27 cellular contexts compared by ENCODE assay signal in the genomic region with DNA sequence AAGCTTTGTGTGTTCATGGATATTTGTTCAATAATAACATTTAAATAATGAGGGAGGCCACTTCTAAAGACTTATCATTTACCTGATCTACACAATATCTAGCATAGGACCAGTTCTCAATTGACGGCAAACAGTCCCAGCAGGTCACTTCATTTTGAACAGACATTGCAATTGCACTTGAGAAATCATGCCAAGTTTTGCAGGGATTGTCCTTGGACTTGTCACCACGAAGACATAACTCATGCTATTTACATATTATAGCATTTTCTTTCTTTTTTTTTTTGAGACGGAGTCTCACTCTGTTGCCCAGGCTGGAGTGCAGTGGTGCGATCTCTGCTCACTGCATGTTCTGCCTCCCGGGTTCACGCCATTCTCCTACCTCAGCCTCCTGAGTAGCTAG.
"Had no signal": no experiment of that assay in that cellular context is flagged by ENCODE, and none has a peak within 500 bp of the region (broad histone marks: within the 10 kb centered on the region; RNA-seq: fewer than 3 reads in every experiment).

No MANE protein-coding gene starts in this region.

- H3K4me3 ChIP-seq: stomach, suprapubic skin, testis, thoracic aorta, thyroid gland, tibial artery, tibial nerve, transverse colon, upper lobe of left lung, upper lobe of right lung, uterus, vagina had no signal

- H3K9me3 ChIP-seq: suprapubic skin, testis, thoracic aorta, thyroid gland, tibial artery, transverse colon, upper lobe of left lung, upper lobe of right lung, uterus, vagina had no signal

- DNase-seq: stimulated activated CD4-positive, alpha-beta T cell treated with anti-CD3 and anti-CD28 coated beads, Interleukin-2, amount 100 ng/mL, for 48 hours; stimulated activated CD4-positive, alpha-beta T cell treated with anti-CD3 and anti-CD28 coated beads, Interleukin-4, amount 100 ng/mL, for 1 hour; stimulated activated CD4-positive, alpha-beta T cell treated with anti-CD3 and anti-CD28 coated beads, Interleukin-4, amount 100 ng/mL, for 24 hours; stimulated activated CD4-positive, alpha-beta T cell treated with anti-CD3 and anti-CD28 coated beads, Interleukin-4, amount 100 ng/mL, for 4 hours; stimulated activated CD8-positive, alpha-beta memory T cell treated with anti-CD3 and anti-CD28 coated beads, Interleukin-4, amount 100 ng/mL, for 48 hours; stimulated activated naive B cell treated with anti-CD40 and anti-IgM and Interleukin-4, amounts not matched to agents 10 μg/mL and 1 μg/mL and 100 μg/mL, for 72 hours; stimulated activated naive CD4-positive, alpha-beta T cell; stimulated activated naive CD4-positive, alpha-beta T cell treated with Interleukin-2 at 50 U/mL for 16 hours; stimulated activated naive CD8-positive, alpha-beta T cell treated with anti-CD3 and anti-CD28 coated beads, Interleukin-15, amount 100 ng/mL, for 72 hours; stimulated activated naive CD8-positive, alpha-beta T cell treated with anti-CD3 and anti-CD28 coated beads, Interleukin-15, Interleukin-2, amounts not matched to agents 100 U/mL and 50 U/mL, for 24 hours; stomach; substantia nigra; testis; thyroid gland; tibial artery; transverse colon; trophoblast cell; upper lobe of left lung; upper lobe of right lung; uterus had no signal

- ATAC-seq: stimulated activated effector memory CD8-positive, alpha-beta T cell treated with anti-CD3 and anti-CD28 coated beads, Interleukin-12 subunit alpha, Interleukin-12 subunit beta, amount 100 ng/mL, for 72 hours; stimulated activated memory B cell treated with anti-CD40 and anti-IgM and Interleukin-4, amounts not matched to agents 10 μg/mL and 1 μg/mL and 100 μg/mL, for 72 hours; stimulated activated naive B cell treated with anti-CD40 and anti-IgM and Interleukin-4, amounts not matched to agents 10 μg/mL and 1 μg/mL and 100 μg/mL, for 72 hours; stimulated activated naive CD8-positive, alpha-beta T cell treated with anti-CD3 and anti-CD28 coated beads, Interleukin-15, amount 100 ng/mL, for 72 hours; stimulated activated naive CD8-positive, alpha-beta T cell treated with anti-CD3 and anti-CD28 coated beads, Interleukin-15, Interleukin-2, amounts not matched to agents 100 U/mL and 50 U/mL, for 24 hours; upper lobe of right lung had no signal

- FAIRE-seq: urothelium cell line had no signal

- H3K36me3 ChIP-seq: stomach, suprapubic skin, thoracic aorta, thyroid gland, tibial artery, tibial nerve, transverse colon, upper lobe of left lung, upper lobe of right lung, uterus, vagina had no signal

- H3K27ac ChIP-seq: stomach, suprapubic skin, testis, thoracic aorta, thyroid gland, tibial artery, tibial nerve, transverse colon, upper lobe of left lung, upper lobe of right lung, uterus, vagina had no signal

- H3K27me3 ChIP-seq: stomach, suprapubic skin, testis, thyroid gland, tibial artery, tibial nerve, transverse colon, upper lobe of left lung, upper lobe of right lung, uterus, vagina had no signal

- H3K4me1 ChIP-seq: stomach, suprapubic skin, testis, thyroid gland, tibial artery, tibial nerve, upper lobe of left lung, upper lobe of right lung, uterus, vagina had no signal
